ENCODE assay signal across 11 cellular contexts in genomic region chr18:22838639-22839487, GRCh38.
A peak's percentile ranks its signal among the peaks of the same experiment; 100 is the strongest.
DNase-seq lines count a peak whose midpoint lies in the region; ATAC-seq, FAIRE-seq and TF ChIP-seq lines count a peak whose summit lies in the region.
"Had no signal": no experiment of that assay in that cellular context is flagged by ENCODE, and none has a peak within 500 bp of the region (broad histone marks: within the 10 kb centered on the region; RNA-seq: fewer than 3 reads in every experiment).

No MANE protein-coding gene starts in this region.

- peaks cover 35% of the 10 kb centered on the region for H3K4me1 ChIP-seq in RWPE2 (ENCODE audit: insufficient read depth, poor library complexity, severe bottlenecking)
- H3K4me1 ChIP-seq in thymus (ENCODE audit: control insufficient read depth, insufficient read depth, low read length): peaks cover 3% of the 10 kb centered on the region
- peaks cover 0 to 7% of the 10 kb centered on the region in 2 donors for H3K4me1 ChIP-seq in kidney (ENCODE audit: control insufficient read depth in 1 of 2, insufficient read depth in 1 of 2, low read depth in 1 of 2, low read length in 2 of 2)

- H3K4me3 ChIP-seq in RWPE2 (ENCODE audit: severe bottlenecking) (no peak overlapping the region), thymus (ENCODE audit: low read length) (no peak overlapping the region), kidney (ENCODE audit: low read length in 2 of 2) (no peak overlapping the region)

- no peaks in the 10 kb centered on the region for H3K27me3 ChIP-seq in RWPE2 (ENCODE audit: insufficient read depth, poor library complexity, severe bottlenecking)
- no peaks in the 10 kb centered on the region for H3K27me3 ChIP-seq in thymus (ENCODE audit: control insufficient read depth, insufficient read depth)

- no peak for FAIRE-seq in kidney (lab: Jason Lieb, UNC)

- H3K9me3 ChIP-seq in RWPE2 (ENCODE audit: severe bottlenecking): no peaks in the 10 kb centered on the region
- no peaks in the 10 kb centered on the region for H3K9me3 ChIP-seq in thymus (ENCODE audit: control insufficient read depth)
- H3K9me3 ChIP-seq in kidney (ENCODE audit: control insufficient read depth in 1 of 2, low read length in 2 of 2): no peaks in the 10 kb centered on the region

- H3K9ac ChIP-seq in kidney (ENCODE audit: low read length in 2 of 2): no peak overlapping the region

- 45% methylated on average over 7 of the region's 7 CpGs for WGBS in thymus

- intact Hi-C loops in kidney (cut with DNase I): no loop called here

- ATAC-seq in HG02870 (IDR thresholded peaks at IDR 0.05; ENCODE audit: unreplicated experiment): peak; percentile 70
- no peak for ATAC-seq in RWPE2 (ENCODE audit: low read depth)
- ATAC-seq: PC-3, sciatic nerve had no signal

- TF ChIP-seq CTCF in RWPE2 (IDR thresholded peaks at IDR 0.05; ENCODE audit: poor library complexity, severe bottlenecking) (no peak), kidney (IDR thresholded peaks at IDR 0.05; ENCODE audit: borderline replicate concordance, extremely low read depth, insufficient read depth) (no peak)

- peak overlapping the region; percentile 97 for H3K27ac ChIP-seq in RWPE2 (ENCODE audit: poor library complexity, severe bottlenecking)
- H3K27ac ChIP-seq in thymus (ENCODE audit: low read depth): peak overlapping the region; percentile 15
- no peak overlapping the region for H3K27ac ChIP-seq in kidney (ENCODE audit: low read depth in 2 of 2, low read length in 2 of 2)

- no peaks in the 10 kb centered on the region for H3K36me3 ChIP-seq in RWPE2 (ENCODE audit: low read depth)
- no peaks in the 10 kb centered on the region for H3K36me3 ChIP-seq in thymus (ENCODE audit: control insufficient read depth, insufficient read depth)
- no peaks in the 10 kb centered on the region for H3K36me3 ChIP-seq in kidney (ENCODE audit: control insufficient read depth in 1 of 2, insufficient read depth in 2 of 2, low read length in 2 of 2)

- peak; percentile 11 for DNase-seq in stimulated activated CD4-positive, alpha-beta T cell treated with anti-CD3 and anti-CD28 coated beads, Interleukin-15, amount 100 ng/mL, for 24 hours
- no peak for DNase-seq in stimulated activated CD4-positive, alpha-beta T cell treated with anti-CD3 and anti-CD28 coated beads, Interleukin-12 subunit alpha, Interleukin-12 subunit beta, amount 100 ng/mL, for 4 hours
- DNase-seq in RWPE2 (ENCODE audit: low spot score): no peak
- no peak for DNase-seq in NCI-H524 (lab: John Stamatoyannopoulos, UW)
- no peak for DNase-seq in NCI-H774 (lab: John Stamatoyannopoulos, UW)
- no peak for DNase-seq in kidney
- DNase-seq: C1 segment of cervical spinal cord, PC-3 had no signal

Comparison
In these comparisons a context has a peak if more than half of its experiments do, and no peak if none do; other contexts are left out.
1. H3K27ac ChIP-seq: peak in RWPE2 (single experiment) and thymus (single experiment); none in kidney (0 of 2).